Comparison of ENCODE assay signal across 17 cellular contexts in genomic region chr2:149205143-149205542, GRCh38.
"Had no signal": no experiment of that assay in that cellular context is flagged by ENCODE, and none has a peak within 500 bp of the region (broad histone marks: within the 10 kb centered on the region; RNA-seq: fewer than 3 reads in every experiment).

No MANE protein-coding gene starts in this region.

- DNase-seq: effector memory CD8-positive, alpha-beta T cell; foreskin keratinocyte; head of caudate nucleus; hippocampal formation; left colon; mesendoderm; naive thymus-derived CD4-positive, alpha-beta T cell; nephron progenitor cell; posterior cingulate gyrus; small intestine; stimulated activated CD4-positive, alpha-beta T cell treated with anti-CD3 and anti-CD28 coated beads, Interleukin-12 subunit alpha, Interleukin-12 subunit beta, amount 100 ng/mL, for 4 hours; stimulated activated naive CD4-positive, alpha-beta T cell; stomach; substantia nigra; transverse colon had no signal

- H3K27me3 ChIP-seq: foreskin keratinocyte, right atrium auricular region, stomach, transverse colon had no signal

- H3K4me1 ChIP-seq: transverse colon had no signal

- ATAC-seq: effector memory CD8-positive, alpha-beta T cell; foreskin keratinocyte; left colon; naive thymus-derived CD4-positive, alpha-beta T cell had no signal

- H3K4me3 ChIP-seq: right atrium auricular region, stomach, thoracic aorta, transverse colon had no signal

- H3K27ac ChIP-seq: foreskin keratinocyte, right atrium auricular region, stomach, thoracic aorta, transverse colon had no signal

- H3K36me3 ChIP-seq: right atrium auricular region, stomach, thoracic aorta, transverse colon had no signal

- H3K9me3 ChIP-seq: right atrium auricular region, stomach, thoracic aorta, transverse colon had no signal
